In the genomic region with DNA sequence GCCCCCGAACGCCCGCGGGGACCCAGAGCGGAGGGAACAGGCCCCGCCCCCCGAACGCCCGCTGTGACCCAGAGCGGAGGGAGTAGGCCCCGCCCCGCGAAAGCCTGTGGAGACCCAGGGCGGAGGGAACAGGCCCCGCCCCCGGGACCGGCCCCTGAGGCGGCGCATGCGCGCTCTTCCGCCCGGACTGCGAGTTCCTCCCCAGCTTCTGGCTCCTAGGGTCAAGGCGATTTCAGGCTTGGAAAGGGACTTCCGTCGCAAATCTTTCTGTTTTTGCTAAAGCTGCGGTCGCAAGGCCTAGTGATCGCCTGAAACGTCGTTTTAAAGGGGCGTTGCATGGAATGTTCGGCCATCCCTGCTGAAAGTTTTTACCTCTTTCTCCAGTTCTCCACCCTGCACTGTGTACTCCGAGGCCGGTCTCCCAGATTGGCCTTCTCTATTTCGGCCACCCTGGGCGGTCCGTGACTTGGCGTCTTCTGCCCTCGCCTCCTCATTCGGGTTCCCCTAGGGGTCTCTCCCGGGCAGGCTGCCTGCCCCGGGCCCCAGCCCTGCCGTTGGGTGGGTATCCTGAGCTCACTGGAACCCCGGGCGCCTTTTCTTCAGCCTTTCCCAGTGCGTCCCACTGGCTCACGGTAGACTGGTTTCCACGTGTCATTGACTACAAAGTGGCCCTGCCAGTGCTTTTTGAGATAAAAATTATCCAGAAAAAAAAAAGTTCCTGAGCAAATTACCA, we compare ENCODE assay signal across 8 cellular contexts. TPM values are rescaled to one million over a fixed set of nuclear protein-coding genes. Genes with fewer than 3 reads are reported as not detected.
A peak's percentile ranks its signal among the peaks of the same experiment; 100 is the strongest.
DNase-seq lines count a peak whose midpoint lies in the region; ATAC-seq and TF ChIP-seq lines count a peak whose summit lies in the region.

No MANE protein-coding gene starts in this region.

- 3% methylated on average over 27 of the region's 50 CpGs for WGBS in right lobe of liver (ENCODE audit: insufficient coverage, low coverage, low lambda C conversion rate, missing lambda C conversion rate)

- no peaks in the 10 kb centered on the region for H3K27me3 ChIP-seq in right lobe of liver

- DNase-seq in CD14-positive monocyte (ENCODE audit: low spot score) (peak; percentile 97), NCI-H748 treated with DMSO at 0.1 percent for 48 hours (lab: John Stamatoyannopoulos, UW) (peak; percentile 95), dermis blood vessel endothelial cell (peak; percentile 96), right lobe of liver (peak; percentile 100)
- DNase-seq in activated CD4-positive, alpha-beta T cell treated with anti-CD3 and anti-CD28 coated beads, Interleukin-2, amount 50 U/mL, for 4 hours = peak; percentile 97
- peak; percentile 96 for DNase-seq in stimulated activated CD4-positive, alpha-beta T cell treated with anti-CD3 and anti-CD28 coated beads, Interleukin-4, amount 100 ng/mL, for 24 hours

- ATAC-seq in GM19395 (IDR thresholded peaks at IDR 0.05; ENCODE audit: unreplicated experiment) (peak; percentile 85), HG03558 (IDR thresholded peaks at IDR 0.05; ENCODE audit: extremely low read depth, unreplicated experiment) (peak; percentile 59), right lobe of liver (peak; percentile 98 to 100 (median 99))

- no peaks in the 10 kb centered on the region for H3K36me3 ChIP-seq in right lobe of liver

- peak overlapping the region; percentile 92 to 97 (median 95) for H3K4me3 ChIP-seq in right lobe of liver

- peak; percentile 68 for TF ChIP-seq POLR2A in right lobe of liver (IDR thresholded peaks at IDR 0.05)

- H3K4me1 ChIP-seq in right lobe of liver = peaks cover 0 to 5% (median 0%) of the 10 kb centered on the region in 4 donors

- H3K27me3 Mint-ChIP-seq in CD14-positive monocyte (ENCODE audit: low read depth in 3 of 3) = peaks cover 0 to 2% (median 0%) of the 10 kb centered on the region in 3 donors

- H3K36me3 Mint-ChIP-seq in CD14-positive monocyte = peaks cover 3 to 9% of the 10 kb centered on the region in 2 donors

- no peaks in the 10 kb centered on the region for H3K9me3 ChIP-seq in right lobe of liver

- intact Hi-C loops in CD14-positive monocyte (cut with micrococcal nuclease) = loop anchor here in 1 of 2 donors (5.0 kb wide), 1 partner anchor 40 kb away; no protein-coding TSS in a partner anchor
- intact Hi-C loops in right lobe of liver (cut with DNase I) = no loop called here

- peaks cover 34% of the 10 kb centered on the region for H3K4me1 Mint-ChIP-seq in CD14-positive monocyte

- peak overlapping the region; percentile 89 to 94 for H3K4me3 Mint-ChIP-seq in CD14-positive monocyte

- peak overlapping the region; percentile 76 to 87 (median 83) for H3K27ac ChIP-seq in right lobe of liver

- no peak for TF ChIP-seq CTCF in CD14-positive monocyte (IDR thresholded peaks at IDR 0.05)
- TF ChIP-seq CTCF in right lobe of liver (IDR thresholded peaks at IDR 0.05) = no peak

- H3K27ac Mint-ChIP-seq in CD14-positive monocyte = peak overlapping the region; percentile 92 to 97 (median 96)

- peaks cover 0 to 2% (median 0%) of the 10 kb centered on the region in 7 donors for H3K9me3 Mint-ChIP-seq in CD14-positive monocyte

RNA-seq across cellular contexts. Expression of gene WDSUB1, which starts 0.4 kb away (rescaled TPM):
- 10 to 100 TPM; 10.1 to 17.8 TPM for polyA plus RNA-seq in CD14-positive monocyte
- total RNA-seq in dermis blood vessel endothelial cell (4.4 and 5.3 TPM in 2 replicates), right lobe of liver (1 to 10 TPM; 2.2 to 4.3 (median 3.2) TPM)

Comparison
In these comparisons a context has a peak if more than half of its experiments do, and no peak if none do; other contexts are left out.
1. Peak in every context shown above with its lines: DNase-seq, ATAC-seq, H3K4me3 ChIP-seq and H3K27ac ChIP-seq.